ENCODE assay signal across 15 cellular contexts in genomic region chr14:59419383-59419782, GRCh38.
"Had no signal": no experiment of that assay in that cellular context is flagged by ENCODE, and none has a peak within 500 bp of the region (broad histone marks: within the 10 kb centered on the region; RNA-seq: fewer than 3 reads in every experiment).

No MANE protein-coding gene starts in this region.

- H3K27me3 ChIP-seq: cardiac muscle cell, testis had no signal

- H3K4me1 ChIP-seq: prostate gland had no signal

- H3K27ac ChIP-seq: cardiac muscle cell, prostate gland had no signal

- DNase-seq: activated CD4-positive, alpha-beta T cell treated with anti-CD3 and anti-CD28 coated beads for 4 hours; activated CD8-positive, alpha-beta memory T cell treated with anti-CD3 and anti-CD28 coated beads, Interleukin-2, amount 50 U/mL, for 4 hours; activated CD8-positive, alpha-beta T cell treated with anti-CD3 and anti-CD28 coated beads for 36 hours; effector CD4-positive, alpha-beta T cell; mammary epithelial cell; stimulated activated CD4-positive, alpha-beta T cell treated with anti-CD3 and anti-CD28 coated beads, Interleukin-4, amount 100 ng/mL, for 1 hour; stimulated activated naive CD8-positive, alpha-beta T cell treated with anti-CD3 and anti-CD28 coated beads, Interleukin-15, amount 100 ng/mL, for 72 hours; T-cell; T1000; testis had no signal

- FAIRE-seq: colon had no signal

- H3K36me3 ChIP-seq: cardiac muscle cell, prostate gland had no signal

- H3K4me3 ChIP-seq: cardiac muscle cell, prostate gland, testis had no signal

- ATAC-seq: activated CD8-positive, alpha-beta T cell treated with anti-CD3 and anti-CD28 coated beads for 36 hours; natural killer cell treated with Interleukin-12 subunit alpha and Interleukin-12 subunit beta and Interleukin-15 and Interleukin-18, amount 100 ng/mL, for 72 hours; sciatic nerve; stimulated activated naive CD8-positive, alpha-beta T cell treated with anti-CD3 and anti-CD28 coated beads, Interleukin-15, amount 100 ng/mL, for 72 hours; T-cell had no signal

- H3K9me3 ChIP-seq: prostate gland, testis had no signal
